ENCODE assay signal across 16 cellular contexts in the genomic region with DNA sequence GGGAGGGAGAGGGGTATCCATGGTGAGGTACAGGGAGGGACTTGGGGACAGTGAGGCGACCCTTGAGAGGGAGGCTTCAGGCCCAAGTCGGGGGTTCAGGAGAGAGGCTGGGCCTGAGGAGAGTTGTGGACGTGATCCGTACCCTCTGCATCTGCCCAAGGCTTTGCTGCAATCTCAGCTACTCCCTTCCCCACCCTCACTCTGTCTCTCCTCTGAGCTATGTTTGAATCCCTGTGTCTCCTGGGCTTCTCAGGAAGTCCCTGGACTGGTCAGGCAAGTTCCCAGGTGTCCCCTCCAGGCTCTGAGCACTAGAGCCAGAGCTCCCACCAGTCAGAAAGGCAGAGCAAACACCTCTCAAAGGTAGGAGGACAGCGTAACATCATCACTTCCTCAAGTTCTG. TPM values are rescaled to one million over a fixed set of nuclear protein-coding genes. Genes with fewer than 3 reads are reported as not detected.
A peak's percentile ranks its signal among the peaks of the same experiment; 100 is the strongest.
DNase-seq lines count a peak whose midpoint lies in the region; TF ChIP-seq lines count a peak whose summit lies in the region.
"Had no signal": no experiment of that assay in that cellular context is flagged by ENCODE, and none has a peak within 500 bp of the region (broad histone marks: within the 10 kb centered on the region; RNA-seq: fewer than 3 reads in every experiment).

No MANE protein-coding gene starts in this region.

- peaks cover 0 to 15% (median 3%) of the 10 kb centered on the region in 3 donors for H3K36me3 Mint-ChIP-seq in immature natural killer cell

- intact Hi-C loops in cardiac septum (cut with DNase I) = no loop called here
- intact Hi-C loops in tibial artery (cut with DNase I; ENCODE audit: low total_unique reads) = no loop called here
- intact Hi-C loops in spleen (cut with DNase I; ENCODE audit: low total_unique reads) = no loop called here

- no peak for TF ChIP-seq POLR2A in spleen (IDR thresholded peaks at IDR 0.05)

- POLR2A ChIA-PET in RWPE1 (lab: Yijun Ruan, JAX; ENCODE audit: low non-redundant PET) = interaction anchor here (1.0 kb wide), 1 partner anchor 47 kb away, joined by 3 read pairs; no protein-coding TSS in a partner anchor

- no peak overlapping the region for H3K27ac ChIP-seq in right atrium auricular region
- H3K27ac ChIP-seq in RWPE1 = peak overlapping the region; percentile 31
- H3K27ac ChIP-seq in tibial artery = peak overlapping the region; percentile 36 to 82
- no peak overlapping the region for H3K27ac ChIP-seq in spleen

- H3K4me1 ChIP-seq in right atrium auricular region (peaks cover 0 to 36% of the 10 kb centered on the region in 2 donors), tibial artery (peaks cover 0 to 46% (median 38%) of the 10 kb centered on the region in 4 donors), spleen (peaks cover 23 to 57% (median 40%) of the 10 kb centered on the region in 6 donors), HAP-1 (peaks cover 4% of the 10 kb centered on the region; the same call in 1 of the 2 replicates)

- H3K9me3 Mint-ChIP-seq in immature natural killer cell = no peaks in the 10 kb centered on the region

- in situ Hi-C loops in HAP-1 (cut with MboI; ENCODE audit: low sequenced_read_pairs) = loop anchor here (5.0 kb wide), 1 partner anchor 182 kb away; no protein-coding TSS in a partner anchor

- no peak overlapping the region for H3K4me3 ChIP-seq in right atrium auricular region
- H3K4me3 ChIP-seq in tibial artery = no peak overlapping the region
- no peak overlapping the region for H3K4me3 ChIP-seq in spleen
- no peak overlapping the region for H3K4me3 ChIP-seq in HAP-1

- CTCF ChIA-PET in RWPE1 (lab: Yijun Ruan, JAX) = no interaction called here

- H3K27ac Mint-ChIP-seq in immature natural killer cell = peak overlapping the region in 2 of 6 donors; percentile 36 to 45
- H3K27ac Mint-ChIP-seq: CD14-positive monocyte had no signal

- no peak for TF ChIP-seq CTCF in right atrium auricular region (IDR thresholded peaks at IDR 0.05)
- no peak for TF ChIP-seq CTCF in RWPE1 (conservative IDR thresholded peaks at IDR 0.05; ENCODE audit: low read depth)
- no peak for TF ChIP-seq CTCF in tibial artery (IDR thresholded peaks at IDR 0.05)
- no peak for TF ChIP-seq CTCF in spleen (IDR thresholded peaks at IDR 0.05 in 8 of 11, conservative IDR thresholded peaks at IDR 0.05 in 3 of 11)

- peaks cover 2 to 6% (median 4%) of the 10 kb centered on the region in 3 donors for H3K27me3 Mint-ChIP-seq in immature natural killer cell (ENCODE audit: low read depth in 3 of 3)

- H3K27me3 ChIP-seq in right atrium auricular region (no peaks in the 10 kb centered on the region), tibial artery (no peaks in the 10 kb centered on the region), spleen (replicated peaks in 1 of 7) (peaks cover 0 to 2% (median 0%) of the 10 kb centered on the region in 7 donors), HAP-1 (ENCODE audit: low read depth) (no peaks in the 10 kb centered on the region)

- DNase-seq in cardiac septum (ENCODE audit: low spot score) (peak; percentile 55), right atrium auricular region (ENCODE audit: low spot score) (no peak), RWPE1 (ENCODE audit: low spot score) (no peak), immature natural killer cell (no peak), tibial artery (no peak), spleen (no peak), HAP-1 (ENCODE audit: low spot score in 2 of 2) (no peak)
- DNase-seq in stimulated activated naive CD4-positive, alpha-beta T cell (lab: John Stamatoyannopoulos, UW) = no peak
- DNase-seq: activated CD8-positive, alpha-beta memory T cell treated with anti-CD3 and anti-CD28 coated beads for 24 hours; effector CD8-positive, alpha-beta T cell; foreskin fibroblast; NCI-H1105; NCI-H226; OCI-M1 had no signal

- H3K9me3 ChIP-seq in right atrium auricular region = no peaks in the 10 kb centered on the region
- no peaks in the 10 kb centered on the region for H3K9me3 ChIP-seq in tibial artery
- no peaks in the 10 kb centered on the region for H3K9me3 ChIP-seq in spleen
- no peaks in the 10 kb centered on the region for H3K9me3 ChIP-seq in HAP-1

- 85 to 97% (median 91%) methylated on average over 4 to 5 of the region's 5 CpGs for WGBS in spleen, 5 donors

- H3K4me3 Mint-ChIP-seq in immature natural killer cell = peak overlapping the region in 4 of 5 donors; percentile 18 to 59 (median 36)

- H3K36me3 ChIP-seq in right atrium auricular region = peaks cover 28% of the 10 kb centered on the region
- peaks cover 11 to 31% (median 29%) of the 10 kb centered on the region in 3 donors for H3K36me3 ChIP-seq in tibial artery
- H3K36me3 ChIP-seq in spleen = peaks cover 0 to 45% (median 29%) of the 10 kb centered on the region in 6 donors
- peaks cover 9% of the 10 kb centered on the region for H3K36me3 ChIP-seq in HAP-1 (replicated peaks)

- peaks cover 35 to 40% of the 10 kb centered on the region in 2 donors for H3K4me1 Mint-ChIP-seq in immature natural killer cell

RNA-seq across cellular contexts. Expression of a gene that starts 1.8 kb away (rescaled TPM):
- total RNA-seq in cardiac septum = 9.6 TPM
- total RNA-seq in right atrium auricular region = 10 to 100 TPM in 1 of 2 donors, 1 to 10 TPM in 1; 8.9 to 13.6 TPM
- polyA plus RNA-seq in immature natural killer cell = 10 to 100 TPM in 2 of 3 donors, 1 to 10 TPM in 1; 9.7 to 15.2 (median 12.6) TPM
- total RNA-seq in spleen = 10 to 100 TPM in 5 of 7 donors, 1 to 10 TPM in 2; 7.0 to 19.5 (median 10.7) TPM
- polyA plus RNA-seq in spleen = 10 to 100 TPM; 13.7 to 28.5 (median 18.5) TPM

RNA-seq across cellular contexts. Expression of a gene that starts 4.7 kb away (rescaled TPM):
- 43.2 TPM for total RNA-seq in cardiac septum
- 10 to 100 TPM; 26.1 to 35.0 TPM for total RNA-seq in right atrium auricular region
- polyA plus RNA-seq in immature natural killer cell = 100 to 1,000 TPM; 127 to 149 (median 129) TPM
- 10 to 100 TPM; 37.5 to 55.7 (median 47.6) TPM for total RNA-seq in spleen
- polyA plus RNA-seq in spleen = 10 to 100 TPM; 61.9 to 71.3 (median 62.1) TPM

RNA-seq across cellular contexts. Expression of a gene that starts 4.9 kb away (rescaled TPM):
- total RNA-seq in cardiac septum = 24.9 TPM
- 10 to 100 TPM; 19.9 to 33.1 TPM for total RNA-seq in right atrium auricular region
- 10 to 100 TPM; 11.8 to 21.4 (median 15.8) TPM for polyA plus RNA-seq in immature natural killer cell
- 10 to 100 TPM; 27.3 to 65.1 (median 29.7) TPM for total RNA-seq in spleen
- 10 to 100 TPM; 27.2 to 96.5 (median 60.7) TPM for polyA plus RNA-seq in spleen

RNA-seq across cellular contexts. Expression of a gene that starts 6.7 kb away (rescaled TPM):
- 863 TPM for total RNA-seq in cardiac septum
- 100 to 1,000 TPM in 1 of 2 donors, 10 to 100 TPM in 1; 98.4 to 104 TPM for total RNA-seq in right atrium auricular region
- polyA plus RNA-seq in immature natural killer cell = not detected
- total RNA-seq in spleen = 1 to 10 TPM; 2.1 to 5.9 (median 4.3) TPM
- polyA plus RNA-seq in spleen = 10 to 100 TPM in 1 of 3 donors, 1 to 10 TPM in 2; 2.9 to 11.0 (median 5.8) TPM
- total RNA-seq: T-helper 1 cell treated with Interleukin-12 subunit alpha and Interleukin-12 subunit beta and Interleukin-4 antibody, amounts not matched to agents 30 ng/mL and 1 ng/mL, for 36 hours had no signal
- polyA plus RNA-seq: CD14-positive monocyte had no signal

RNA-seq across cellular contexts. Expression of a gene that starts 7.8 kb away (rescaled TPM):
- 11.7 TPM for total RNA-seq in cardiac septum
- total RNA-seq in right atrium auricular region = 1 to 10 TPM; 7.2 TPM
- polyA plus RNA-seq in immature natural killer cell = 1 to 10 TPM; 1.2 to 7.8 (median 2.2) TPM
- total RNA-seq in spleen = 10 to 100 TPM in 6 of 7 donors, 1 to 10 TPM in 1; 6.6 to 25.2 (median 16.3) TPM
- polyA plus RNA-seq in spleen = 1 to 10 TPM; 2.0 to 8.4 (median 2.1) TPM

Comparison
In these comparisons a context has a peak if more than half of its experiments do, and no peak if none do; other contexts are left out.
1. H3K27ac ChIP-seq: peak in RWPE1 (single experiment) and tibial artery (2 of 2); none in right atrium auricular region (0 of 2) and spleen (0 of 8).